ENCODE assay signal across 1 cellular context in the genomic region with DNA sequence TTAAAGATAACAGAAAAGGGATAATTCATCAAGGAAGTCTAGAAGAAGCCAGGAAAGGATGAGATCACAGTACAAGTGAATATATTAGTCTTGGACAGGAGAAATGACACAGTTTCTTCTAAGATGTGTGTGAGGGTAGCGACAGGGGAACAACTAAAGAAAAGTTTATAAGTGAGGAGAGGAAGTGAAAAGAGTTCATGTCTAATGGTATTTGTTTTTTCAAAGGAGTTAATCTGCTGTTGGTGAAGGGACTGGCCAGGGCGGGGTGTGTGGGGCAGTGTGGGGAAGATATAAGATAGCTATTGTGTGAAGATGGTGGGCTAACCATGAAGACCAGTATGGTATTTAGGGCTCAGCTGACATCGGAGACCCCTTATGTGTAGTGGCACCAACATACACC.
TF ChIP-seq lines count a peak whose summit lies in the region.

No MANE protein-coding gene starts in this region.

TF ChIP-seq in GM12878, 131 proteins besides CTCF, POLR2A, EP300 and RAD21 (continued from another document):
- TF ChIP-seq SKIL (IDR thresholded peaks at IDR 0.05; ENCODE audit: low read depth, poor library complexity, severe bottlenecking), result no peak
- TF ChIP-seq NR2F1 (conservative IDR thresholded peaks at IDR 0.05), result no peak
- peak; percentile 74; the same call in 1 of the 2 replicates for TF ChIP-seq SPI1 (IDR thresholded peaks at IDR 0.05; ENCODE audit: borderline replicate concordance, insufficient read depth, low read depth, low read length)
- no peak for TF ChIP-seq ZBED1 (IDR thresholded peaks at IDR 0.05; ENCODE audit: borderline replicate concordance)
- TF ChIP-seq MTA2 (IDR thresholded peaks at IDR 0.05; ENCODE audit: low read depth), result peak; percentile 34; the same call in 1 of the 2 replicates
- TF ChIP-seq IRF5 (IDR thresholded peaks at IDR 0.05; ENCODE audit: borderline replicate concordance), result no peak
- TF ChIP-seq JUNB (IDR thresholded peaks at IDR 0.05), result no peak
